In the genomic region with DNA sequence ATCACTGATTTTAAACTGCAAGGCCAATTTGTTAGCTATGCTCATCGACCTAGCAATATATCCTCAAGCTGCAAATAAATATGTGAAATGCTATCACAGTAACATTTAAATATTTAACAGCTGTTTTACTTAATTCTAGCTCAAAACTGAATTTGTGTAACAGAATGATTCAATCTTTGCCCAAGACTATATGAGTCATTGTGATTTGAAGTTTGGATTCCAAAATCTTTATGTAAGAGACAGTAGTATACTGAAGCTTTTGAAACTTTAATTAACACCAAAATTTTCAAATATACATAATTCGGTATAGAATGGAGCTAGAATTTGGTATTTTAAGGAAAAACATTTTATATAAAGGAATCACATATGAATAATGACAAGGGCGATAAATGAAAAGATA, we compare ENCODE assay signal across 15 cellular contexts.
DNase-seq lines count a peak whose midpoint lies in the region; TF ChIP-seq lines count a peak whose summit lies in the region.
"Had no signal": no experiment of that assay in that cellular context is flagged by ENCODE, and none has a peak within 500 bp of the region (broad histone marks: within the 10 kb centered on the region; RNA-seq: fewer than 3 reads in every experiment).

No MANE protein-coding gene starts in this region.

- WGBS in GM23248 (ENCODE audit: low coverage in 1 of 2, low lambda C conversion rate in 2 of 2, missing lambda C conversion rate in 2 of 2), 2 experiments: 16 to 25% methylated on average over 3 of the region's 3 CpGs
- 75 to 77% methylated on average over 3 of the region's 3 CpGs for WGBS in tibial nerve, 2 donors

- H3K27ac ChIP-seq in GM23248 (peak overlapping the region; percentile 34), tibial nerve (no peak overlapping the region)

- TF ChIP-seq EP300 in tibial nerve (IDR thresholded peaks at IDR 0.05): no peak

- in situ Hi-C loops in GM23248 (cut with MboI): no loop called here
- in situ Hi-C loops in astrocyte of the spinal cord (cut with HindIII; ENCODE audit: low sequenced_read_pairs): no loop called here

- no peaks in the 10 kb centered on the region for H3K79me2 ChIP-seq in GM23248 (ENCODE audit: insufficient read depth)

- H3K9me2 ChIP-seq in GM23248 (ENCODE audit: insufficient read depth): no peaks in the 10 kb centered on the region

- H3K36me3 ChIP-seq in GM23248 (ENCODE audit: low read depth): no peaks in the 10 kb centered on the region
- H3K36me3 ChIP-seq in tibial nerve: no peaks in the 10 kb centered on the region

- H3K4me2 ChIP-seq in GM23248 (ENCODE audit: unreplicated experiment): peak overlapping the region; percentile 23

- no peak overlapping the region for H2AFZ ChIP-seq in GM23248

- H3K4me1 ChIP-seq in GM23248 (ENCODE audit: insufficient read depth): peaks cover 27% of the 10 kb centered on the region
- no peaks in the 10 kb centered on the region for H3K4me1 ChIP-seq in tibial nerve

- H4K20me1 ChIP-seq in GM23248 (ENCODE audit: insufficient read depth): no peaks in the 10 kb centered on the region

- TF ChIP-seq CTCF in astrocyte of the spinal cord (IDR thresholded peaks at IDR 0.05; ENCODE audit: low read depth, low read length) (no peak), tibial nerve (IDR thresholded peaks at IDR 0.05) (no peak)

- H3K27me3 ChIP-seq in GM23248 (replicated peaks; ENCODE audit: insufficient read depth): no peaks in the 10 kb centered on the region
- no peaks in the 10 kb centered on the region for H3K27me3 ChIP-seq in tibial nerve

- TF ChIP-seq POLR2A in tibial nerve (IDR thresholded peaks at IDR 0.05): no peak

- peaks cover 8% of the 10 kb centered on the region; the same call in 1 of the 2 replicates for H3F3A ChIP-seq in GM23248 (ENCODE audit: insufficient read depth)

- peak; percentile 76 for DNase-seq in GM23248
- peak; percentile 29 for DNase-seq in astrocyte of the spinal cord (ENCODE audit: low read depth, low spot score)
- DNase-seq in fibroblast of the conjunctiva (ENCODE audit: low read depth): peak; percentile 40
- DNase-seq in NCI-H774 (lab: John Stamatoyannopoulos, UW): no peak
- DNase-seq in stimulated activated naive CD4-positive, alpha-beta T cell treated with Interleukin-2 at 50 U/mL for 16 hours (lab: John Stamatoyannopoulos, UW): no peak
- no peak for DNase-seq in tibial nerve (ENCODE audit: low spot score in 2 of 2)
- no peak for DNase-seq in pons (ENCODE audit: low spot score)
- DNase-seq: AML-193, GDM1, KG1, NCI-H1105, NCI-H187 treated with DMSO at 0.1 percent for 48 hours, NCI-H2171, NCI-H82, SHP77 had no signal

- H3K9ac ChIP-seq in GM23248: no peak overlapping the region

- no peak overlapping the region for H3K4me3 ChIP-seq in GM23248
- H3K4me3 ChIP-seq in astrocyte of the spinal cord (ENCODE audit: low read depth, low read length): no peak overlapping the region
- H3K4me3 ChIP-seq in tibial nerve: no peak overlapping the region

- H3K9me3 ChIP-seq in GM23248 (ENCODE audit: low read depth) (no peaks in the 10 kb centered on the region), tibial nerve (no peaks in the 10 kb centered on the region)

Comparison
In these comparisons a context has a peak if more than half of its experiments do, and no peak if none do; other contexts are left out.
1. DNase-seq: peak in GM23248 (single experiment), astrocyte of the spinal cord (single experiment) and fibroblast of the conjunctiva (single experiment); none in NCI-H774 (single experiment), stimulated activated naive CD4-positive, alpha-beta T cell treated with Interleukin-2 at 50 U/mL for 16 hours (single experiment), tibial nerve (0 of 2) and pons (single experiment).